10 cellular contexts compared by ENCODE assay signal in the genomic region with DNA sequence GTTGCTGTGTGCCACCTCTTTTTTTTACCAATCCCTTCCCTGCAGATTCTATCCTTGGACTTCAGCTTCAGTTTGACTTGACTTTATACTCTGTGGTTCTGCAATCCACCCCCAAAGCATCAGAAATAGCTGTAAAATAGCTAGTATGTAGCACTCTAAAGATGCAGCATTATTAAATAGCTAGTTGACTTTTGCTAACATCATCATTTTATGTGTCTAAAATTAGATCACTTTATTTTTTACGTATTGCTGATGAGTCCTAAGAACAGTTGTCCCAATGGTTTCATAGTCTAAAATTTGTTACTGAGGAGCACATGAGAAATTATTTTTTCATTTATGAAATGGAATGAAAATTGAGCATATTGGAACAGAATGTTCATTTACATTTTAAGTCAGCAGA.
"Had no signal": no experiment of that assay in that cellular context is flagged by ENCODE, and none has a peak within 500 bp of the region (broad histone marks: within the 10 kb centered on the region; RNA-seq: fewer than 3 reads in every experiment).

No MANE protein-coding gene starts in this region.

- ATAC-seq: HCT116 had no signal

- H3K27ac ChIP-seq: GM23248, HL-60, KMS-11 had no signal

- H3K4me1 ChIP-seq: HAP-1 had no signal

- H3K9ac ChIP-seq: GM23248, KMS-11 had no signal

- H3K27ac Mint-ChIP-seq: HFFc6, IgD-negative memory B cell had no signal

- H3K36me3 ChIP-seq: HAP-1 had no signal

- H3K4me2 ChIP-seq: KMS-11 had no signal

- H3K27me3 Mint-ChIP-seq: IgD-negative memory B cell had no signal

- H3K9me3 ChIP-seq: HAP-1 had no signal

- H3K4me3 Mint-ChIP-seq: HFFc6, IgD-negative memory B cell had no signal

- H3K4me3 ChIP-seq: GM23248, HAP-1 had no signal

- DNase-seq: GM23248, GOT3, H7, HFFc6, KBM-7 had no signal

- H2AFZ ChIP-seq: GM23248 had no signal

- H3K36me3 Mint-ChIP-seq: IgD-negative memory B cell had no signal

- H3K4me1 Mint-ChIP-seq: IgD-negative memory B cell had no signal
